31 cellular contexts compared by ENCODE assay signal in genomic region chr2:44329343-44329742, GRCh38. TPM values are rescaled to one million over a fixed set of nuclear protein-coding genes. Genes with fewer than 3 reads are reported as not detected.
"Had no signal": no experiment of that assay in that cellular context is flagged by ENCODE, and none has a peak within 500 bp of the region (broad histone marks: within the 10 kb centered on the region; RNA-seq: fewer than 3 reads in every experiment).

No MANE protein-coding gene starts in this region.

- H3K4me3 ChIP-seq: gastrocnemius medialis, heart right ventricle, left ventricle myocardium inferior, lower lobe of right lung, mucosa of descending colon, pancreas, right atrium auricular region, sigmoid colon, stomach, tibial artery had no signal

- H3K27me3 ChIP-seq: gastrocnemius medialis, heart right ventricle, neutrophil, pancreas, right atrium auricular region, sigmoid colon, stomach, tibial artery had no signal

- H3K4me1 Mint-ChIP-seq: immature natural killer cell; naive B cell; stimulated activated effector memory CD8-positive, alpha-beta T cell treated with anti-CD3 and anti-CD28 coated beads, Interleukin-12 subunit alpha, Interleukin-12 subunit beta, amount 100 ng/mL, for 72 hours had no signal

- H3K27ac Mint-ChIP-seq: endodermal cell; mesothelial cell of epicardium; progenitor cell of endocrine pancreas; stimulated activated effector memory CD8-positive, alpha-beta T cell treated with anti-CD3 and anti-CD28 coated beads, Interleukin-12 subunit alpha, Interleukin-12 subunit beta, amount 100 ng/mL, for 72 hours; type B pancreatic cell had no signal

- DNase-seq: effector CD8-positive, alpha-beta T cell; endodermal cell; foreskin fibroblast; gastrocnemius medialis; heart right ventricle; hippocampal formation; immature natural killer cell; islet precursor cell; kidney glomerular epithelial cell; left colon; left ventricle myocardium inferior; lower lobe of right lung; mucosa of descending colon; naive B cell; pancreas; sigmoid colon; stimulated activated CD4-positive, alpha-beta T cell treated with anti-CD3 and anti-CD28 coated beads, Interleukin-2, amount 100 ng/mL, for 24 hours; stimulated activated CD4-positive, alpha-beta T cell treated with anti-CD3 and anti-CD28 coated beads, Interleukin-4, amount 100 ng/mL, for 24 hours; stimulated activated naive CD4-positive, alpha-beta T cell treated with Interleukin-2 at 50 U/mL for 16 hours; stomach; tibial artery had no signal

- H3K9me3 ChIP-seq: gastrocnemius medialis, heart right ventricle, left ventricle myocardium inferior, lower lobe of right lung, mucosa of descending colon, neutrophil, pancreas, right atrium auricular region, sigmoid colon, stomach, tibial artery had no signal

- H3K9me3 Mint-ChIP-seq: endodermal cell; immature natural killer cell; mesothelial cell of epicardium; naive B cell; stimulated activated effector memory CD8-positive, alpha-beta T cell treated with anti-CD3 and anti-CD28 coated beads, Interleukin-12 subunit alpha, Interleukin-12 subunit beta, amount 100 ng/mL, for 72 hours; type B pancreatic cell had no signal

- H3K27ac ChIP-seq: epithelial cell of prostate, heart right ventricle, left ventricle myocardium inferior, lower lobe of right lung, neutrophil, pancreas, right atrium auricular region, sigmoid colon, stomach, tibial artery had no signal

- H3K27me3 Mint-ChIP-seq: naive B cell, progenitor cell of endocrine pancreas, type B pancreatic cell had no signal

- H3K4me1 ChIP-seq: lower lobe of right lung had no signal

- ATAC-seq: esophagus mucosa; gastrocnemius medialis; heart right ventricle; left colon; lower lobe of right lung; mucosa of descending colon; pancreas; stimulated activated effector memory CD8-positive, alpha-beta T cell treated with anti-CD3 and anti-CD28 coated beads, Interleukin-12 subunit alpha, Interleukin-12 subunit beta, amount 100 ng/mL, for 72 hours had no signal

- H3K4me3 Mint-ChIP-seq: endodermal cell; immature natural killer cell; mesothelial cell of epicardium; naive B cell; stimulated activated effector memory CD8-positive, alpha-beta T cell treated with anti-CD3 and anti-CD28 coated beads, Interleukin-12 subunit alpha, Interleukin-12 subunit beta, amount 100 ng/mL, for 72 hours; type B pancreatic cell had no signal

- FAIRE-seq: colon, pancreas had no signal

RNA-seq across cellular contexts. Expression of gene SLC3A1, which starts 54.1 kb away (rescaled TPM):
- total RNA-seq: esophagus mucosa, left ventricle myocardium inferior, lower lobe of right lung, right atrium auricular region, skeletal muscle tissue had no signal
